22 cellular contexts compared by ENCODE assay signal in genomic region chr2:20371656-20372055, GRCh38.
"Had no signal": no experiment of that assay in that cellular context is flagged by ENCODE, and none has a peak within 500 bp of the region (broad histone marks: within the 10 kb centered on the region; RNA-seq: fewer than 3 reads in every experiment).

No MANE protein-coding gene starts in this region.

- H3K27me3 ChIP-seq: breast epithelium, esophagus muscularis mucosa, tibial artery had no signal

- DNase-seq: activated CD4-positive, alpha-beta memory T cell treated with anti-CD3 and anti-CD28 coated beads for 36 hours; activated CD4-positive, alpha-beta T cell treated with anti-CD3 and anti-CD28 coated beads for 36 hours; activated naive CD4-positive, alpha-beta T cell treated with anti-CD3 and anti-CD28 coated beads for 36 hours; activated T-cell treated with anti-CD3 and anti-CD28 coated beads, Interleukin-2, amount 50 U/mL, for 1 hour; cerebellar nuclear complex; effector CD4-positive, alpha-beta T cell; foreskin melanocyte; glutamatergic neuron; hypothalamus; kidney glomerular epithelial cell; left ventricle myocardium inferior; mammary epithelial cell; right cardiac atrium; stimulated activated naive CD8-positive, alpha-beta T cell treated with anti-CD3 and anti-CD28 coated beads, Interleukin-15, Interleukin-2, amounts not matched to agents 100 U/mL and 50 U/mL, for 24 hours; substantia nigra; SW 1271; T-helper 2 cell; tibial artery had no signal

- H3K9me3 ChIP-seq: breast epithelium, esophagus muscularis mucosa, tibial artery had no signal

- H3K4me3 ChIP-seq: breast epithelium, esophagus muscularis mucosa, left ventricle myocardium inferior, tibial artery had no signal

- H3K4me1 ChIP-seq: breast epithelium, left ventricle myocardium inferior, tibial artery had no signal

- ATAC-seq: activated CD4-positive, alpha-beta T cell treated with anti-CD3 and anti-CD28 coated beads for 36 hours; activated T-helper 17 cell treated with anti-CD3 and anti-CD28 coated beads, Interleukin-2, amount 50 U/mL, for 72 hours; right cardiac atrium; stimulated activated naive CD8-positive, alpha-beta T cell treated with anti-CD3 and anti-CD28 coated beads, Interleukin-15, Interleukin-2, amounts not matched to agents 100 U/mL and 50 U/mL, for 24 hours; WTC11 had no signal

- H3K36me3 ChIP-seq: breast epithelium, esophagus muscularis mucosa, left ventricle myocardium inferior, tibial artery had no signal

- H3K27ac ChIP-seq: breast epithelium, esophagus muscularis mucosa, left ventricle myocardium inferior, tibial artery had no signal
